In genomic region chr4:98289375-98289774, GRCh38 we compare ENCODE assay signal across 8 cellular contexts. TPM values are rescaled to one million over a fixed set of nuclear protein-coding genes. Genes with fewer than 3 reads are reported as not detected.
A peak's percentile ranks its signal among the peaks of the same experiment; 100 is the strongest.
DNase-seq lines count a peak whose midpoint lies in the region; ATAC-seq, FAIRE-seq and TF ChIP-seq lines count a peak whose summit lies in the region.

No MANE protein-coding gene starts in this region.

- no peak for FAIRE-seq in GM12891 (lab: Jason Lieb, UNC)

- H3K4me3 Mint-ChIP-seq in CD8-positive, alpha-beta T cell = peak overlapping the region; percentile 6
- H3K4me3 Mint-ChIP-seq in activated T-helper 17 cell treated with anti-CD3 and anti-CD28 coated beads, Interleukin-2, amount 50 U/mL, for 72 hours = peak overlapping the region; percentile 75

- no peak for ATAC-seq in CD8-positive, alpha-beta T cell
- ATAC-seq in GM19438 (IDR thresholded peaks at IDR 0.05; ENCODE audit: low read depth, unreplicated experiment) (peak; percentile 76), HG03108 (IDR thresholded peaks at IDR 0.05; ENCODE audit: unreplicated experiment) (peak; percentile 81), right cardiac atrium (no peak)
- ATAC-seq in activated T-helper 17 cell treated with anti-CD3 and anti-CD28 coated beads, Interleukin-2, amount 50 U/mL, for 72 hours (replicated peaks) = peak; percentile 71

- H3K27me3 Mint-ChIP-seq in CD8-positive, alpha-beta T cell (ENCODE audit: low read depth) = no peaks in the 10 kb centered on the region
- H3K27me3 Mint-ChIP-seq in activated T-helper 17 cell treated with anti-CD3 and anti-CD28 coated beads, Interleukin-2, amount 50 U/mL, for 72 hours = no peaks in the 10 kb centered on the region

- peak overlapping the region; percentile 29 for H3K27ac Mint-ChIP-seq in CD8-positive, alpha-beta T cell
- H3K27ac Mint-ChIP-seq in activated T-helper 17 cell treated with anti-CD3 and anti-CD28 coated beads, Interleukin-2, amount 50 U/mL, for 72 hours = peak overlapping the region; percentile 41

- no peak for DNase-seq in CD8-positive, alpha-beta T cell
- DNase-seq in stimulated activated CD8-positive, alpha-beta memory T cell treated with anti-CD3 and anti-CD28 coated beads, Interleukin-4, amount 100 ng/mL, for 48 hours = no peak
- no peak for DNase-seq in GM12891 (ENCODE audit: insufficient read length, low spot score)
- DNase-seq in right cardiac atrium = no peak
- no peak for DNase-seq in NCI-H146 treated with DMSO at 0.1 percent for 48 hours (lab: John Stamatoyannopoulos, UW; ENCODE audit: unreplicated experiment)

- H3K36me3 Mint-ChIP-seq in CD8-positive, alpha-beta T cell = peaks cover 11% of the 10 kb centered on the region
- H3K36me3 Mint-ChIP-seq in activated T-helper 17 cell treated with anti-CD3 and anti-CD28 coated beads, Interleukin-2, amount 50 U/mL, for 72 hours (ENCODE audit: low read depth) = peaks cover 15% of the 10 kb centered on the region

- 97% methylated on average over 1 of the region's 1 CpG for WGBS in right cardiac atrium

- peaks cover 8% of the 10 kb centered on the region for H3K4me1 ChIP-seq in CD8-positive, alpha-beta T cell (ENCODE audit: insufficient read depth, low read length)
- no peaks in the 10 kb centered on the region for H3K4me1 ChIP-seq in right cardiac atrium (ENCODE audit: control insufficient read depth, insufficient read depth, low read length)

- POLR2A ChIA-PET in CD8-positive, alpha-beta T cell (lab: Charles Lee) = interaction anchor here (1.3 kb wide), 1 partner anchor 9 kb away, joined by 7 read pairs; no protein-coding TSS in a partner anchor

- intact Hi-C loops in CD8-positive, alpha-beta T cell (cut with DNase I, micrococcal nuclease) = no loop called here
- intact Hi-C loops in right cardiac atrium (cut with DNase I) = no loop called here

- CTCF ChIA-PET in CD8-positive, alpha-beta T cell (lab: Charles Lee) = no interaction called here

- H3K36me3 ChIP-seq in CD8-positive, alpha-beta T cell (ENCODE audit: insufficient read depth, low read length) = no peaks in the 10 kb centered on the region

- no peak overlapping the region for H3K4me3 ChIP-seq in CD8-positive, alpha-beta T cell (ENCODE audit: low read depth, low read length)
- H3K4me3 ChIP-seq in right cardiac atrium (ENCODE audit: low read length) = no peak overlapping the region

- peaks cover 60% of the 10 kb centered on the region for H3K4me1 Mint-ChIP-seq in CD8-positive, alpha-beta T cell (ENCODE audit: low read depth)
- peaks cover 35% of the 10 kb centered on the region for H3K4me1 Mint-ChIP-seq in activated T-helper 17 cell treated with anti-CD3 and anti-CD28 coated beads, Interleukin-2, amount 50 U/mL, for 72 hours

- H3K9me3 ChIP-seq in CD8-positive, alpha-beta T cell (ENCODE audit: low read length) = no peaks in the 10 kb centered on the region
- H3K9me3 ChIP-seq in right cardiac atrium (ENCODE audit: control insufficient read depth, low read length) = no peaks in the 10 kb centered on the region

- H3K27ac ChIP-seq in CD8-positive, alpha-beta T cell (ENCODE audit: low read depth, low read length) = no peak overlapping the region
- no peak overlapping the region for H3K27ac ChIP-seq in right cardiac atrium (ENCODE audit: low read length)

- no peaks in the 10 kb centered on the region for H3K9me3 Mint-ChIP-seq in CD8-positive, alpha-beta T cell
- H3K9me3 Mint-ChIP-seq in activated T-helper 17 cell treated with anti-CD3 and anti-CD28 coated beads, Interleukin-2, amount 50 U/mL, for 72 hours = no peaks in the 10 kb centered on the region

- no peak for TF ChIP-seq CTCF in CD8-positive, alpha-beta T cell (IDR thresholded peaks at IDR 0.05)

- TF ChIP-seq POLR2A in GM12891 (IDR thresholded peaks at IDR 0.05; ENCODE audit: low read depth, low read length) = no peak

- H3K27me3 ChIP-seq in CD8-positive, alpha-beta T cell (ENCODE audit: insufficient read depth, low read length) = no peaks in the 10 kb centered on the region
- H3K27me3 ChIP-seq in right cardiac atrium (ENCODE audit: control insufficient read depth, insufficient read depth) = no peaks in the 10 kb centered on the region

TF ChIP-seq in GM12891, 5 proteins besides CTCF, POLR2A, EP300 and RAD21:
- TF ChIP-seq PAX5 (IDR thresholded peaks at IDR 0.05; ENCODE audit: insufficient read depth, low read length, severe bottlenecking) (no peak), POU2F2 (IDR thresholded peaks at IDR 0.05; ENCODE audit: low read depth, low read length) (no peak), TAF1 (IDR thresholded peaks at IDR 0.05; ENCODE audit: low read depth, low read length) (no peak), SPI1 (IDR thresholded peaks at IDR 0.05; ENCODE audit: low read depth, low read length) (no peak), POLR2AphosphoS5 (IDR thresholded peaks at IDR 0.05; ENCODE audit: low read depth, low read length) (no peak)

RNA-seq across cellular contexts. Expression of gene RAP1GDS1, which starts 28.2 kb away (rescaled TPM):
- 10 to 100 TPM; 15.3 to 15.6 TPM for total RNA-seq in CD8-positive, alpha-beta T cell
- total RNA-seq in activated T-helper 17 cell treated with anti-CD3 and anti-CD28 coated beads, Interleukin-2, amount 50 U/mL, for 72 hours = 10 to 100 TPM; 29.8 to 66.1 TPM
- polyA plus RNA-seq in GM12891 (2012; ENCODE audit: low read depth, missing spikeins) = 9.9 TPM
- total RNA-seq in right cardiac atrium = 10 to 100 TPM; 10.2 to 14.8 (median 13.2) TPM
- 5.0 TPM for polyA plus RNA-seq in right cardiac atrium

Comparison
In these comparisons a context has a peak if more than half of its experiments do, and no peak if none do; other contexts are left out.
1. ATAC-seq: peak in GM19438 (single experiment), HG03108 (single experiment) and activated T-helper 17 cell treated with anti-CD3 and anti-CD28 coated beads, Interleukin-2, amount 50 U/mL, for 72 hours (single experiment); none in CD8-positive, alpha-beta T cell (single experiment) and right cardiac atrium (0 of 2).